In genomic region chr2:113058411-113058994, GRCh38 we compare ENCODE assay signal across 1 cellular context.
TF ChIP-seq lines count a peak whose summit lies in the region.

No MANE protein-coding gene starts in this region.

TF ChIP-seq in HepG2, 621 proteins besides CTCF, POLR2A, EP300 and RAD21:
- TF ChIP-seq CENPT (CRISPR knock-in tag; IDR thresholded peaks at IDR 0.05; ENCODE audit: low read depth) (no peak), HNRNPK (IDR thresholded peaks at IDR 0.05; ENCODE audit: low read depth, low read length, poor library complexity, severe bottlenecking) (peak; percentile 50), POLR2AphosphoS5 (IDR thresholded peaks at IDR 0.05; ENCODE audit: low read depth, low read length) (no peak), MLLT10 (CRISPR knock-in tag; IDR thresholded peaks at IDR 0.05) (no peak), FOXK2 (IDR thresholded peaks at IDR 0.05) (peak; percentile 18; the same call in 1 of the 2 replicates), FUBP1 (CRISPR knock-in tag; IDR thresholded peaks at IDR 0.05; ENCODE audit: borderline replicate concordance) (no peak), KLF11 (CRISPR knock-in tag; IDR thresholded peaks at IDR 0.05) (no peak), ATRX (CRISPR knock-in tag; IDR thresholded peaks at IDR 0.05; ENCODE audit: borderline replicate concordance) (no peak), PCBP2 (optimal IDR thresholded peaks at IDR 0.05; ENCODE audit: low read depth, low read length, poor library complexity, severe bottlenecking) (peak; percentile 36), TFDP2 (CRISPR knock-in tag; IDR thresholded peaks at IDR 0.05) (no peak), RXRA (CRISPR knock-in tag; IDR thresholded peaks at IDR 0.05) (no peak), CAMTA2 (CRISPR knock-in tag; IDR thresholded peaks at IDR 0.05; ENCODE audit: borderline replicate concordance) (no peak), ATF6 (CRISPR knock-in tag; conservative IDR thresholded peaks at IDR 0.05) (no peak)
TF ChIP-seq in HepG2: peak in this region for 3.
